Comparison of ENCODE assay signal across 25 cellular contexts in the genomic region with DNA sequence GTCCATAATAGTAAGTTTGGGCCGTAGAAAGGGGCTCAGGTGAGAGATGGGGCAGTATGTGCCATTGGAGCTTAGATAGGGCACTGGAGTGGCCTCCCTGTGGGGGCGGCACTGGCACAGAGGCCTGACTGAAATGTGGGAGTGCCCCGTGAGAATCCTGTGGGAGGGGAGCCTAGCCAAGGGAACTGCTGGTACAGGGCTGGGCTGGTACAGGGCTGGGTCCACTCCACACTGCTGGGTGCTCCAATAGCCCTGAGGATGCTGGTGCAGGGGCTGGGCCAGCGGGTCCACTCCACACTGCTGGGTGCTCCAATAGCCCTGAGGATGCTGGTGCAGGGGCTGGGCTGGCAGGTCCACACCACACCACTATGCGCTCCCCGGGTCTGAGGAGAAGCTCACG. TPM values are rescaled to one million over a fixed set of nuclear protein-coding genes. Genes with fewer than 3 reads are reported as not detected.
DNase-seq lines count a peak whose midpoint lies in the region; ATAC-seq and TF ChIP-seq lines count a peak whose summit lies in the region.
"Had no signal": no experiment of that assay in that cellular context is flagged by ENCODE, and none has a peak within 500 bp of the region (broad histone marks: within the 10 kb centered on the region; RNA-seq: fewer than 3 reads in every experiment).

No MANE protein-coding gene starts in this region.

- no peak overlapping the region for H3K4me3 ChIP-seq in suprapubic skin
- H3K4me3 ChIP-seq: A549, esophagus squamous epithelium, neural progenitor cell, Peyer's patch, spleen, stomach, tibial artery had no signal

- no peak for TF ChIP-seq POLR2A in suprapubic skin (IDR thresholded peaks at IDR 0.05)

- H3K27me3 Mint-ChIP-seq in activated naive CD8-positive, alpha-beta T cell = no peaks in the 10 kb centered on the region
- no peaks in the 10 kb centered on the region for H3K27me3 Mint-ChIP-seq in activated naive CD8-positive, alpha-beta T cell treated with anti-CD3 and anti-CD28 coated beads for 36 hours
- no peaks in the 10 kb centered on the region for H3K27me3 Mint-ChIP-seq in activated T-helper 17 cell treated with anti-CD3 and anti-CD28 coated beads, Interleukin-2, amount 50 U/mL, for 72 hours
- H3K27me3 Mint-ChIP-seq in immature natural killer cell (ENCODE audit: low read depth in 3 of 3) = peaks cover 13 to 31% (median 21%) of the 10 kb centered on the region in 3 donors
- H3K27me3 Mint-ChIP-seq: activated CD4-positive, alpha-beta memory T cell treated with anti-CD3 and anti-CD28 coated beads for 36 hours had no signal

- no peaks in the 10 kb centered on the region for H3K4me1 ChIP-seq in suprapubic skin
- H3K4me1 ChIP-seq: A549, esophagus squamous epithelium, tibial artery had no signal

- peaks cover 76% of the 10 kb centered on the region for H3K36me3 ChIP-seq in suprapubic skin
- H3K36me3 ChIP-seq: neural progenitor cell had no signal

- H3K27ac Mint-ChIP-seq in activated naive CD8-positive, alpha-beta T cell = peak overlapping the region; percentile 83
- H3K27ac Mint-ChIP-seq in activated naive CD8-positive, alpha-beta T cell treated with anti-CD3 and anti-CD28 coated beads for 36 hours = no peak overlapping the region
- H3K27ac Mint-ChIP-seq in activated T-helper 17 cell treated with anti-CD3 and anti-CD28 coated beads, Interleukin-2, amount 50 U/mL, for 72 hours = peak overlapping the region; percentile 33
- peak overlapping the region; percentile 45 to 100 (median 100) for H3K27ac Mint-ChIP-seq in immature natural killer cell
- H3K27ac Mint-ChIP-seq: activated CD4-positive, alpha-beta memory T cell treated with anti-CD3 and anti-CD28 coated beads for 36 hours; neural progenitor cell had no signal

- H3K36me3 Mint-ChIP-seq in activated naive CD8-positive, alpha-beta T cell = peaks cover 2% of the 10 kb centered on the region
- H3K36me3 Mint-ChIP-seq in activated naive CD8-positive, alpha-beta T cell treated with anti-CD3 and anti-CD28 coated beads for 36 hours = peaks cover 37% of the 10 kb centered on the region
- H3K36me3 Mint-ChIP-seq in activated T-helper 17 cell treated with anti-CD3 and anti-CD28 coated beads, Interleukin-2, amount 50 U/mL, for 72 hours (ENCODE audit: low read depth) = peaks cover 80% of the 10 kb centered on the region
- H3K36me3 Mint-ChIP-seq in immature natural killer cell = peaks cover 39 to 50% (median 41%) of the 10 kb centered on the region in 3 donors

- no peak for TF ChIP-seq CTCF in suprapubic skin (IDR thresholded peaks at IDR 0.05)

- 79% methylated on average over 7 of the region's 7 CpGs for WGBS in suprapubic skin

- H3K4me3 Mint-ChIP-seq in activated naive CD8-positive, alpha-beta T cell = no peak overlapping the region
- H3K4me3 Mint-ChIP-seq in activated naive CD8-positive, alpha-beta T cell treated with anti-CD3 and anti-CD28 coated beads for 36 hours = no peak overlapping the region
- no peak overlapping the region for H3K4me3 Mint-ChIP-seq in activated T-helper 17 cell treated with anti-CD3 and anti-CD28 coated beads, Interleukin-2, amount 50 U/mL, for 72 hours
- no peak overlapping the region for H3K4me3 Mint-ChIP-seq in immature natural killer cell
- H3K4me3 Mint-ChIP-seq: activated CD4-positive, alpha-beta memory T cell treated with anti-CD3 and anti-CD28 coated beads for 36 hours; neural progenitor cell had no signal

- peaks cover 49% of the 10 kb centered on the region for H3K4me1 Mint-ChIP-seq in activated naive CD8-positive, alpha-beta T cell (ENCODE audit: low read depth)
- H3K4me1 Mint-ChIP-seq in activated naive CD8-positive, alpha-beta T cell treated with anti-CD3 and anti-CD28 coated beads for 36 hours = peaks cover 48% of the 10 kb centered on the region
- H3K4me1 Mint-ChIP-seq in activated T-helper 17 cell treated with anti-CD3 and anti-CD28 coated beads, Interleukin-2, amount 50 U/mL, for 72 hours = peaks cover 48% of the 10 kb centered on the region
- peaks cover 56 to 65% of the 10 kb centered on the region in 2 donors for H3K4me1 Mint-ChIP-seq in immature natural killer cell

- H3K27ac ChIP-seq in suprapubic skin = no peak overlapping the region
- H3K27ac ChIP-seq: A549, esophagus squamous epithelium, neural progenitor cell, Peyer's patch, spleen, stomach, tibial artery had no signal

- no peak for TF ChIP-seq EP300 in suprapubic skin (IDR thresholded peaks at IDR 0.05)

- intact Hi-C loops in left colon (cut with DNase I, micrococcal nuclease) = no loop called here

- H3K9me3 Mint-ChIP-seq in activated naive CD8-positive, alpha-beta T cell (ENCODE audit: low read depth) = no peaks in the 10 kb centered on the region
- H3K9me3 Mint-ChIP-seq in activated naive CD8-positive, alpha-beta T cell treated with anti-CD3 and anti-CD28 coated beads for 36 hours = no peaks in the 10 kb centered on the region
- no peaks in the 10 kb centered on the region for H3K9me3 Mint-ChIP-seq in activated T-helper 17 cell treated with anti-CD3 and anti-CD28 coated beads, Interleukin-2, amount 50 U/mL, for 72 hours
- no peaks in the 10 kb centered on the region for H3K9me3 Mint-ChIP-seq in immature natural killer cell
- H3K9me3 Mint-ChIP-seq: activated CD4-positive, alpha-beta memory T cell treated with anti-CD3 and anti-CD28 coated beads for 36 hours; neural progenitor cell had no signal

- no peak for DNase-seq in activated naive CD8-positive, alpha-beta T cell treated with anti-CD3 and anti-CD28 coated beads for 36 hours
- DNase-seq in immature natural killer cell = no peak
- DNase-seq in suprapubic skin (ENCODE audit: low spot score in 2 of 2) = peak; percentile 25 to 63
- no peak for DNase-seq in left colon
- DNase-seq in DMS 273 treated with DMSO at 0.1 percent for 48 hours (lab: John Stamatoyannopoulos, UW) = no peak
- DNase-seq: activated CD4-positive, alpha-beta memory T cell treated with anti-CD3 and anti-CD28 coated beads for 36 hours; activated gamma-delta T cell treated with Interleukin-2 at 50 U/mL for 16 hours; AML-193; dermis blood vessel endothelial cell; esophagus squamous epithelium; NCI-H146; NCI-H2107; NCI-H748 treated with DMSO at 0.1 percent for 48 hours; Peyer's patch; SHP77 treated with DMSO at 0.1 percent for 48 hours; spleen; stimulated activated CD4-positive, alpha-beta T cell treated with anti-CD3 and anti-CD28 coated beads, Interleukin-2, amount 100 ng/mL, for 24 hours; stomach; tibial artery had no signal

- no peak for ATAC-seq in activated T-helper 17 cell treated with anti-CD3 and anti-CD28 coated beads, Interleukin-2, amount 50 U/mL, for 72 hours (replicated peaks)
- ATAC-seq in left colon = no peak
- ATAC-seq in HG02759 (IDR thresholded peaks at IDR 0.05; ENCODE audit: unreplicated experiment) = no peak
- ATAC-seq: activated CD4-positive, CD25-positive, alpha-beta regulatory T cell treated with anti-CD3 and anti-CD28 coated beads, Interleukin-2, amount 50 U/mL, for 24 hours had no signal

- H3K9me3 ChIP-seq in suprapubic skin = no peaks in the 10 kb centered on the region
- H3K9me3 ChIP-seq: A549, esophagus squamous epithelium, Peyer's patch, spleen, stomach, tibial artery had no signal

- H3K27me3 ChIP-seq in suprapubic skin = no peaks in the 10 kb centered on the region
- H3K27me3 ChIP-seq: esophagus squamous epithelium, neural progenitor cell, Peyer's patch, spleen, stomach, tibial artery had no signal

RNA-seq across cellular contexts. Expression of a gene that starts 44.8 kb away (rescaled TPM):
- total RNA-seq in activated naive CD8-positive, alpha-beta T cell treated with anti-CD3 and anti-CD28 coated beads for 36 hours = 10 to 100 TPM; 12.7 to 14.5 TPM
- 10 to 100 TPM; 40.4 to 42.0 TPM for total RNA-seq in activated T-helper 17 cell treated with anti-CD3 and anti-CD28 coated beads, Interleukin-2, amount 50 U/mL, for 72 hours
- polyA plus RNA-seq in immature natural killer cell = 10 to 100 TPM in 1 of 3 donors, 1 to 10 TPM in 1, under 1 TPM in 1; 0.63 to 23.8 (median 7.4) TPM
- total RNA-seq in suprapubic skin = 10 to 100 TPM in 2 of 4 donors, 1 to 10 TPM in 2; 6.0 to 20.9 (median 8.8) TPM
- total RNA-seq in left colon = 1 to 10 TPM; 1.7 to 7.2 TPM

RNA-seq across cellular contexts. Expression of a gene that starts 50.3 kb away (rescaled TPM):
- total RNA-seq in activated naive CD8-positive, alpha-beta T cell treated with anti-CD3 and anti-CD28 coated beads for 36 hours = 10 to 100 TPM; 42.4 to 44.4 TPM
- total RNA-seq in activated T-helper 17 cell treated with anti-CD3 and anti-CD28 coated beads, Interleukin-2, amount 50 U/mL, for 72 hours = 10 to 100 TPM; 48.5 to 72.8 TPM
- polyA plus RNA-seq in immature natural killer cell = 10 to 100 TPM; 42.0 to 74.7 (median 43.2) TPM
- total RNA-seq in suprapubic skin (10 to 100 TPM; 31.0 to 51.8 (median 43.0) TPM), left colon (10 to 100 TPM; 63.6 to 69.4 TPM)

Comparison
In these comparisons a context has a peak if more than half of its experiments do, and no peak if none do; other contexts are left out.
1. DNase-seq: peak in suprapubic skin (2 of 2); none in activated naive CD8-positive, alpha-beta T cell treated with anti-CD3 and anti-CD28 coated beads for 36 hours (single experiment), immature natural killer cell (0 of 3), left colon (0 of 2) and DMS 273 treated with DMSO at 0.1 percent for 48 hours (single experiment).